In the genomic region with DNA sequence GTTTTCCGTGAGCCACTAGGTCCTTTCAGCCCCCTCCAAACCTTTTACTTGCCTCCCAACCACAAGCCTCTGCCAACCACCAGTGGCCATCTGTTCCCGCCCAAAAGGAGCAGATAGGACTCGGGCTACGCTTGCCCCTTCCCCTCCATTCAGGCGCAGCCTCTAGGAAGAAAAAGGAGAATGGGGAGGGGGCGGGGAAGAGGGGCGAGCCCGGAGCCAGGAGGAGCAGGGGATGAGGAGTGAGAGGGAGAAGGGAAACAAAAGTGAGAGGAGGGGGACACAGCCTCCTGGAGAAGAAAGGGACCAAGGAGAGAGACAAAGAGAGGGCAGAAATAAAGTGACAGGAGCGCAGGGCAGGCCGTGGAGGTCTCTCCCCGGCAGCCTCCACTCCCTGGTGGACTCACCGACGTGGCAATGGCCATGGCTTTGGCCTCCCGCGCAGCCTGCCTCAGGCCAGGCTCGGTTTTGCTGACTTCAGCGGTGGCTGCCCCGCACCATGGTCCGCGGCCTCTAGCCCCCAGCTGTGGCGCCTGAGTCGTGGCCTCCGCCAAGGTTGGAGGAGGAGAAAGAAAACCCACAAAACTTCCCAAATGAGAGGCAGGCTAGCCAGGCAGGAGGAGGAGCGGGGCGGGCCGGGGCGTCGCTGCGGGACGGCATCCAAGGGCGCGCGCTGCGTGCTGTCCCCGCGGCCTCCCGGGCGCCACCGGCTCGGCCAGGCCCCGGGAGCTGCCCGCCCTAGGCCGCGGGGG, we compare ENCODE assay signal across 8 cellular contexts. TPM values are rescaled to one million over a fixed set of nuclear protein-coding genes. Genes with fewer than 3 reads are reported as not detected.
DNase-seq lines count a peak whose midpoint lies in the region; ATAC-seq and TF ChIP-seq lines count a peak whose summit lies in the region.

A gene with protein sequence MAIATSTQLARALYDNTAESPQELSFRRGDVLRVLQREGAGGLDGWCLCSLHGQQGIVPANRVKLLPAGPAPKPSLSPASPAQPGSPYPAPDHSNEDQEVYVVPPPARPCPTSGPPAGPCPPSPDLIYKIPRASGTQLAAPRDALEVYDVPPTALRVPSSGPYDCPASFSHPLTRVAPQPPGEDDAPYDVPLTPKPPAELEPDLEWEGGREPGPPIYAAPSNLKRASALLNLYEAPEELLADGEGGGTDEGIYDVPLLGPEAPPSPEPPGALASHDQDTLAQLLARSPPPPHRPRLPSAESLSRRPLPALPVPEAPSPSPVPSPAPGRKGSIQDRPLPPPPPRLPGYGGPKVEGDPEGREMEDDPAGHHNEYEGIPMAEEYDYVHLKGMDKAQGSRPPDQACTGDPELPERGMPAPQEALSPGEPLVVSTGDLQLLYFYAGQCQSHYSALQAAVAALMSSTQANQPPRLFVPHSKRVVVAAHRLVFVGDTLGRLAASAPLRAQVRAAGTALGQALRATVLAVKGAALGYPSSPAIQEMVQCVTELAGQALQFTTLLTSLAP (minus strand): TSS at position 569 of the 749 bp plus-strand sequence. CDS start 147 bp downstream, at position 422.

- H3K36me3 ChIP-seq in liver (ENCODE audit: control insufficient read depth in 4 of 4, insufficient read depth in 3 of 4, low read depth in 1 of 4, low read length in 3 of 4), result no peaks in the 10 kb centered on the region
- H3K36me3 ChIP-seq in CD8-positive, alpha-beta memory T cell (ENCODE audit: insufficient read depth, low read length), result no peaks in the 10 kb centered on the region

- H3K27me3 ChIP-seq in liver (ENCODE audit: control insufficient read depth in 4 of 4, insufficient read depth in 4 of 4, low read length in 3 of 4), result peaks cover 0 to 8% (median 6%) of the 10 kb centered on the region in 4 donors
- peaks cover 12% of the 10 kb centered on the region for H3K27me3 ChIP-seq in CD8-positive, alpha-beta memory T cell (ENCODE audit: insufficient read depth, low read length, poor library complexity, severe bottlenecking)

- no peaks in the 10 kb centered on the region for H3K9me3 ChIP-seq in liver (ENCODE audit: control insufficient read depth in 4 of 4, low read length in 3 of 4)
- no peaks in the 10 kb centered on the region for H3K9me3 ChIP-seq in CD8-positive, alpha-beta memory T cell (ENCODE audit: low read length)

- H3K4me1 ChIP-seq in liver (ENCODE audit: control insufficient read depth in 4 of 4, insufficient read depth in 4 of 4, low read length in 3 of 4), result peaks cover 2 to 12% (median 9%) of the 10 kb centered on the region in 4 donors
- H3K4me1 ChIP-seq in CD8-positive, alpha-beta memory T cell (ENCODE audit: insufficient read depth, low read length), result no peaks in the 10 kb centered on the region

- TF ChIP-seq RAD21 in liver (IDR thresholded peaks at IDR 0.05), result no peak

- no peak within 1 kb of the TSS for H3K9ac ChIP-seq in liver (ENCODE audit: low read depth in 1 of 2, low read length in 2 of 2)

- peaks cover 21% of the 10 kb centered on the region for H3K27me3 Mint-ChIP-seq in endothelial cell (ENCODE audit: unreplicated experiment)
- H3K27me3 Mint-ChIP-seq in CD8-positive, alpha-beta memory T cell, result peaks cover 28 to 33% of the 10 kb centered on the region in 2 donors

- POLR2A ChIA-PET in CD8-positive, alpha-beta memory T cell (lab: Charles Lee), result no interaction called here

- H3K36me3 Mint-ChIP-seq in endothelial cell (ENCODE audit: low read depth, unreplicated experiment), result peaks cover 8% of the 10 kb centered on the region
- H3K36me3 Mint-ChIP-seq in CD8-positive, alpha-beta memory T cell, result no peaks in the 10 kb centered on the region

- 8% methylated on average over 44 of the region's 44 CpGs for WGBS in liver

- H3K9me3 Mint-ChIP-seq in endothelial cell (ENCODE audit: unreplicated experiment), result no peaks in the 10 kb centered on the region
- peaks cover 0 to 2% (median 0%) of the 10 kb centered on the region in 5 donors for H3K9me3 Mint-ChIP-seq in CD8-positive, alpha-beta memory T cell

- CTCF ChIA-PET in CD8-positive, alpha-beta memory T cell (lab: Charles Lee), result no interaction called here

- H3K27ac Mint-ChIP-seq in endothelial cell (ENCODE audit: unreplicated experiment), result peak within 1 kb of the TSS; percentile 70
- H3K27ac Mint-ChIP-seq in CD8-positive, alpha-beta memory T cell, result no peak within 1 kb of the TSS

- peaks cover 29% of the 10 kb centered on the region for H3K4me1 Mint-ChIP-seq in endothelial cell (ENCODE audit: unreplicated experiment)
- no peaks in the 10 kb centered on the region for H3K4me1 Mint-ChIP-seq in CD8-positive, alpha-beta memory T cell

- peak within 1 kb of the TSS in 1 of 3 donors; percentile 37 for H3K4me3 ChIP-seq in liver (ENCODE audit: low read depth in 1 of 3, low read length in 3 of 3)
- no peak within 1 kb of the TSS for H3K4me3 ChIP-seq in CD8-positive, alpha-beta memory T cell (ENCODE audit: low read length)

- H3K4me3 Mint-ChIP-seq in endothelial cell (ENCODE audit: unreplicated experiment), result peak within 1 kb of the TSS; percentile 86
- no peak within 1 kb of the TSS for H3K4me3 Mint-ChIP-seq in CD8-positive, alpha-beta memory T cell

- no peak for ATAC-seq in HG03520 (IDR thresholded peaks at IDR 0.05; ENCODE audit: unreplicated experiment)
- ATAC-seq in HG02973 (IDR thresholded peaks at IDR 0.05; ENCODE audit: unreplicated experiment), result no peak

- peak; percentile 48 for DNase-seq in NCI-H446 treated with DMSO at 0.1 percent for 48 hours (lab: John Stamatoyannopoulos, UW)
- DNase-seq in endothelial cell (ENCODE audit: low spot score), result no peak
- DNase-seq in substantia nigra (lab: John Stamatoyannopoulos, UW), result peak in 38 of 49 donors; percentile 21 to 78 (median 52)
- no peak for DNase-seq in CD8-positive, alpha-beta memory T cell
- DNase-seq in NCI-H2081 (lab: John Stamatoyannopoulos, UW), result no peak

- no peak for TF ChIP-seq CTCF in endothelial cell (IDR thresholded peaks at IDR 0.05; ENCODE audit: unreplicated experiment)
- TF ChIP-seq CTCF in liver (IDR thresholded peaks at IDR 0.05; ENCODE audit: low read depth, low read length, missing input control), result no peak

- H3K27ac ChIP-seq in liver (ENCODE audit: low read depth in 1 of 2, low read length in 2 of 2) (peak within 1 kb of the TSS; percentile 54 to 62), substantia nigra (ENCODE audit: low read depth, low read length, poor library complexity, severe bottlenecking) (peak within 1 kb of the TSS; percentile 100)
- H3K27ac ChIP-seq in CD8-positive, alpha-beta memory T cell (ENCODE audit: low read depth, low read length), result no peak within 1 kb of the TSS

TF ChIP-seq in liver, 16 proteins besides CTCF, POLR2A, EP300 and RAD21:
- TF ChIP-seq, protein P1, sequence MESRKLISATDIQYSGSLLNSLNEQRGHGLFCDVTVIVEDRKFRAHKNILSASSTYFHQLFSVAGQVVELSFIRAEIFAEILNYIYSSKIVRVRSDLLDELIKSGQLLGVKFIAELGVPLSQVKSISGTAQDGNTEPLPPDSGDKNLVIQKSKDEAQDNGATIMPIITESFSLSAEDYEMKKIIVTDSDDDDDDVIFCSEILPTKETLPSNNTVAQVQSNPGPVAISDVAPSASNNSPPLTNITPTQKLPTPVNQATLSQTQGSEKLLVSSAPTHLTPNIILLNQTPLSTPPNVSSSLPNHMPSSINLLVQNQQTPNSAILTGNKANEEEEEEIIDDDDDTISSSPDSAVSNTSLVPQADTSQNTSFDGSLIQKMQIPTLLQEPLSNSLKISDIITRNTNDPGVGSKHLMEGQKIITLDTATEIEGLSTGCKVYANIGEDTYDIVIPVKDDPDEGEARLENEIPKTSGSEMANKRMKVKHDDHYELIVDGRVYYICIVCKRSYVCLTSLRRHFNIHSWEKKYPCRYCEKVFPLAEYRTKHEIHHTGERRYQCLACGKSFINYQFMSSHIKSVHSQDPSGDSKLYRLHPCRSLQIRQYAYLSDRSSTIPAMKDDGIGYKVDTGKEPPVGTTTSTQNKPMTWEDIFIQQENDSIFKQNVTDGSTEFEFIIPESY (IDR thresholded peaks at IDR 0.05), result no peak
- TF ChIP-seq JUND (IDR thresholded peaks at IDR 0.05), result no peak
- TF ChIP-seq FOXA1 (IDR thresholded peaks at IDR 0.05), result no peak
- no peak for TF ChIP-seq GABPA (IDR thresholded peaks at IDR 0.05 in 1 of 2, conservative IDR thresholded peaks at IDR 0.05 in 1 of 2)
- TF ChIP-seq, protein P2, sequence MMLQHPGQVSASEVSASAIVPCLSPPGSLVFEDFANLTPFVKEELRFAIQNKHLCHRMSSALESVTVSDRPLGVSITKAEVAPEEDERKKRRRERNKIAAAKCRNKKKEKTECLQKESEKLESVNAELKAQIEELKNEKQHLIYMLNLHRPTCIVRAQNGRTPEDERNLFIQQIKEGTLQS (IDR thresholded peaks at IDR 0.05), result no peak
- no peak for TF ChIP-seq HNF4A (conservative IDR thresholded peaks at IDR 0.05)
- no peak for TF ChIP-seq NR2F2 (IDR thresholded peaks at IDR 0.05)
- TF ChIP-seq FOXA2 (IDR thresholded peaks at IDR 0.05), result no peak
- no peak for TF ChIP-seq TAF1 (conservative IDR thresholded peaks at IDR 0.05)
- TF ChIP-seq EGR1 (IDR thresholded peaks at IDR 0.05; ENCODE audit: low read depth in 2 of 2), result no peak
- no peak for TF ChIP-seq YY1 (IDR thresholded peaks at IDR 0.05)

RNA-seq across cellular contexts. Expression of the gene that starts here (rescaled TPM):
- total RNA-seq in endothelial cell (ENCODE audit: unreplicated experiment) (17.8 TPM), liver (under 1 TPM; 0.42 to 0.67 TPM)
- polyA plus RNA-seq in liver, result under 1 TPM; 0.10 to 0.69 TPM
- not detected for total RNA-seq in CD8-positive, alpha-beta memory T cell
- polyA plus RNA-seq in CD8-positive, alpha-beta memory T cell, result not detected

Comparison
In these comparisons a context has a peak if more than half of its experiments do, and no peak if none do; other contexts are left out.
1. RNA of the gene that starts here (total RNA-seq): 17.8 TPM in endothelial cell (single experiment); 0.42 to 0.67 TPM in liver and not detected in CD8-positive, alpha-beta memory T cell; every median in the first group is over 10 times any median in the second.
2. DNase-seq: peak in NCI-H446 treated with DMSO at 0.1 percent for 48 hours (single experiment) and substantia nigra (38 of 49); none in endothelial cell (single experiment), CD8-positive, alpha-beta memory T cell (0 of 5) and NCI-H2081 (0 of 2).